In genomic region chr7:6385110-6385792, GRCh38 we compare ENCODE assay signal across 1 cellular context.
TF ChIP-seq lines count a peak whose summit lies in the region.

No MANE protein-coding gene starts in this region.

TF ChIP-seq in K562, 482 proteins besides CTCF, POLR2A, EP300 and RAD21 (continued from another document and continues in another):
- TF ChIP-seq MGA (IDR thresholded peaks at IDR 0.05) = no peak
- no peak for TF ChIP-seq LEF1 (IDR thresholded peaks at IDR 0.05)
- no peak for TF ChIP-seq ZEB2 (IDR thresholded peaks at IDR 0.05)
- peak; percentile 68 for TF ChIP-seq JUN (IDR thresholded peaks at IDR 0.05; ENCODE audit: borderline replicate concordance, low read depth, low read length)
- TF ChIP-seq JUN (CRISPR knock-in tag; IDR thresholded peaks at IDR 0.05; ENCODE audit: borderline replicate concordance) = no peak
- no peak for TF ChIP-seq TRIM25 (IDR thresholded peaks at IDR 0.05; ENCODE audit: borderline replicate concordance)
- TF ChIP-seq ZNF239 (CRISPR knock-in tag; IDR thresholded peaks at IDR 0.05) = no peak
- no peak for TF ChIP-seq CHD4 (IDR thresholded peaks at IDR 0.05; ENCODE audit: insufficient read depth, insufficient replicate concordance, low read depth, low read length, poor library complexity, severe bottlenecking)
- no peak for TF ChIP-seq THRA (IDR thresholded peaks at IDR 0.05)
- TF ChIP-seq ATF1 (CRISPR knock-in tag; IDR thresholded peaks at IDR 0.05) = no peak
- TF ChIP-seq ATF1 (tag; IDR thresholded peaks at IDR 0.05) = no peak
- TF ChIP-seq ZNF655 (CRISPR knock-in tag; IDR thresholded peaks at IDR 0.05) = no peak
- TF ChIP-seq PREB (CRISPR knock-in tag; IDR thresholded peaks at IDR 0.05) = no peak
- TF ChIP-seq TCFL5 (CRISPR knock-in tag; conservative IDR thresholded peaks at IDR 0.05) = no peak
- no peak for TF ChIP-seq ZNF3 (CRISPR knock-in tag; IDR thresholded peaks at IDR 0.05)
- no peak for TF ChIP-seq ZNF77 (CRISPR knock-in tag; IDR thresholded peaks at IDR 0.05)
- TF ChIP-seq ARID2 (IDR thresholded peaks at IDR 0.05) = no peak
- peak; percentile 54; the same call in 1 of the 2 replicates for TF ChIP-seq PHF21A (IDR thresholded peaks at IDR 0.05; ENCODE audit: borderline replicate concordance, low read depth)
- TF ChIP-seq THAP12 (CRISPR knock-in tag; IDR thresholded peaks at IDR 0.05) = no peak
- no peak for TF ChIP-seq ZC3H11A (IDR thresholded peaks at IDR 0.05; ENCODE audit: low read depth, low read length)
- no peak for TF ChIP-seq ZHX1 (conservative IDR thresholded peaks at IDR 0.05; ENCODE audit: low read length)
- TF ChIP-seq SMARCE1 (IDR thresholded peaks at IDR 0.05) = 0 out of 2 replicates have a peak, but pooled peaks have one; percentile 31
- TF ChIP-seq CREB1 (IDR thresholded peaks at IDR 0.05) = no peak
- TF ChIP-seq CREB1 (CRISPR knock-in tag; IDR thresholded peaks at IDR 0.05) = no peak
- TF ChIP-seq DNMT1 (IDR thresholded peaks at IDR 0.05) = no peak
- no peak for TF ChIP-seq ZNF695 (CRISPR knock-in tag; IDR thresholded peaks at IDR 0.05)
- TF ChIP-seq ARID1B (IDR thresholded peaks at IDR 0.05) = peak; percentile 30; the same call in 1 of the 2 replicates
- TF ChIP-seq ZBTB1 (CRISPR knock-in tag; IDR thresholded peaks at IDR 0.05; ENCODE audit: borderline replicate concordance, low read depth) = no peak
- no peak for TF ChIP-seq HMG20B (CRISPR knock-in tag; IDR thresholded peaks at IDR 0.05)
- no peak for TF ChIP-seq RBFOX2 (IDR thresholded peaks at IDR 0.05; ENCODE audit: low read depth, low read length)
- peak in 1 of 2 experiments; percentile 36; a peak in 1 of 4 replicates for TF ChIP-seq RCOR1 (IDR thresholded peaks at IDR 0.05; ENCODE audit: borderline replicate concordance in 1 of 2, low read depth in 2 of 2, low read length in 2 of 2)
- TF ChIP-seq PBX2 (CRISPR knock-in tag; IDR thresholded peaks at IDR 0.05; ENCODE audit: low read depth) = no peak
- TF ChIP-seq PBX2 (tag; conservative IDR thresholded peaks at IDR 0.05; ENCODE audit: low read depth) = no peak
- no peak for TF ChIP-seq FOXJ3 (CRISPR knock-in tag; IDR thresholded peaks at IDR 0.05)
